In the genomic region with DNA sequence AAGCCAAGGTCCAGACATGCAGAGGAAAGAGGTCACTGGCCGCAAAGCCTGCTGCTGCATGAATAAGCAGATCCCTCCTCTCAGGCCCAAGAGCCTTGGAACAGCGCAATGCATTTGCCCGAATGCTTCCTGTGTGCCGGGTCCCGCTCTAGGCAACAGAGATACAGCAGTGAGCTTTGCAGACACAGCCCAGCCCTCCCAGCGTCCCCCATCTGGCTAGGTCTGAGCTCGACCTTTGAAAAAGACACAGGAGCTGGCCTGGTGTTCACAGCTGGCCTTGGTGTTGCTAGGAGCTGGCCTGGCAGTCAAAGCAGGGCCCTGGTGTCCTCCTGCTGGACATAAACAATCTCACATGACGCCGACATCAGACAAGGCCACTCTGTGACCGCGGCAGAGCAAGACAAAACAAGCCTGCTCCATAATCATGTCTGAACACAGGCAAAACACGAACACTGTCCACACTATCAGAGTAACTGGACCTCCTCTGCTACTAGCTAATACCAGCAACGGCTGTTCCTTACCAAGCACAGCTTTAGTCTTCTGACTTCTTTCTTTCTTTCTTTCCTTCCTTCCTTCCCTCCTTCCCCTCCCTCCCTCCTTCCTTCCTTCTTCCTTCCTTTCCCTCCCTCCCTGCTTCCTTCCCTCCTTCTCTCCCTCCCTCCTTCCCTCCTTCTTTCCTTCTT, we compare ENCODE assay signal across 8 cellular contexts. TPM values are rescaled to one million over a fixed set of nuclear protein-coding genes. Genes with fewer than 3 reads are reported as not detected.
A peak's percentile ranks its signal among the peaks of the same experiment; 100 is the strongest.
DNase-seq lines count a peak whose midpoint lies in the region; ATAC-seq and TF ChIP-seq lines count a peak whose summit lies in the region.

No MANE protein-coding gene starts in this region.

- no peak for ATAC-seq in HG02840 (IDR thresholded peaks at IDR 0.05; ENCODE audit: low FRiP score, unreplicated experiment)

- H3K27ac Mint-ChIP-seq in HFFc6, result peak overlapping the region; percentile 69; the same call in 1 of the 2 replicates

- H3K4me3 Mint-ChIP-seq in HFFc6, result peak overlapping the region; percentile 24; the same call in 1 of the 2 replicates

- H3K36me3 ChIP-seq in colonic mucosa (no peaks in the 10 kb centered on the region), sigmoid colon (no peaks in the 10 kb centered on the region)
- no peaks in the 10 kb centered on the region for H3K36me3 ChIP-seq in effector memory CD4-positive, alpha-beta T cell (ENCODE audit: control insufficient read depth, insufficient read depth, low read length)

- H3K27me3 ChIP-seq in colonic mucosa (no peaks in the 10 kb centered on the region), sigmoid colon (peaks cover 0 to 2% (median 0%) of the 10 kb centered on the region in 3 donors)
- H3K27me3 ChIP-seq in effector memory CD4-positive, alpha-beta T cell (replicated peaks; ENCODE audit: control insufficient read depth, insufficient read depth, low read length, poor library complexity, severe bottlenecking), result no peaks in the 10 kb centered on the region

- H3K9me3 ChIP-seq in colonic mucosa (no peaks in the 10 kb centered on the region), sigmoid colon (no peaks in the 10 kb centered on the region)
- no peaks in the 10 kb centered on the region for H3K9me3 ChIP-seq in effector memory CD4-positive, alpha-beta T cell (ENCODE audit: control insufficient read depth, low read length)

- intact Hi-C loops in colonic mucosa (cut with DNase I) (no loop called here), sigmoid colon (cut with DNase I) (no loop called here)

- TF ChIP-seq CTCF in HFFc6 (IDR thresholded peaks at IDR 0.05), result peak; percentile 41
- TF ChIP-seq CTCF in colonic mucosa (IDR thresholded peaks at IDR 0.05), result no peak
- TF ChIP-seq CTCF in sigmoid colon (IDR thresholded peaks at IDR 0.05), result peak in 1 of 4 experiments; percentile 16

- peaks cover 27% of the 10 kb centered on the region for H3K4me1 Mint-ChIP-seq in HFFc6 (ENCODE audit: low read depth)

- no peak overlapping the region for H3K4me3 ChIP-seq in colonic mucosa
- no peak overlapping the region for H3K4me3 ChIP-seq in sigmoid colon
- H3K4me3 ChIP-seq in effector memory CD4-positive, alpha-beta T cell (ENCODE audit: insufficient read depth, low read depth, low read length, poor library complexity, severe bottlenecking), result no peak overlapping the region

- TF ChIP-seq POLR2A in sigmoid colon (IDR thresholded peaks at IDR 0.05), result no peak

- H3K9me3 Mint-ChIP-seq in HFFc6, result no peaks in the 10 kb centered on the region

- H3K9ac ChIP-seq in colonic mucosa (ENCODE audit: low read depth in 2 of 2, low read length in 2 of 2), result no peak overlapping the region

- no peak for DNase-seq in HFFc6
- peak; percentile 31 for DNase-seq in colonic mucosa
- peak; percentile 89 for DNase-seq in left kidney (ENCODE audit: low read depth, low spot score)
- DNase-seq in sigmoid colon, result peak; percentile 85
- DNase-seq in OCI-M2 (lab: John Stamatoyannopoulos, UW; ENCODE audit: unreplicated experiment), result no peak
- DNase-seq in activated CD4-positive, alpha-beta T cell treated with anti-CD3 and anti-CD28 coated beads for 48 hours, result no peak
- no peak for DNase-seq in effector memory CD4-positive, alpha-beta T cell

- H3K27ac ChIP-seq in colonic mucosa (peak overlapping the region; percentile 41), sigmoid colon (peak overlapping the region; percentile 50 to 74 (median 65))
- H3K27ac ChIP-seq in effector memory CD4-positive, alpha-beta T cell (ENCODE audit: insufficient read depth, low read length, poor library complexity, severe bottlenecking), result no peak overlapping the region

- TF ChIP-seq EP300 in sigmoid colon (IDR thresholded peaks at IDR 0.05), result no peak

- H3K36me3 Mint-ChIP-seq in HFFc6 (ENCODE audit: low read depth), result no peaks in the 10 kb centered on the region

- H3K27me3 Mint-ChIP-seq in HFFc6 (ENCODE audit: insufficient read depth), result peaks cover 10% of the 10 kb centered on the region

- H3K4me1 ChIP-seq in colonic mucosa (no peaks in the 10 kb centered on the region), sigmoid colon (peaks cover 0 to 16% (median 6%) of the 10 kb centered on the region in 4 donors)
- H3K4me1 ChIP-seq in effector memory CD4-positive, alpha-beta T cell (ENCODE audit: control insufficient read depth, insufficient read depth, low read length, poor library complexity, severe bottlenecking), result no peaks in the 10 kb centered on the region

- WGBS in sigmoid colon, 2 donors, result 67 to 77% methylated on average over 13 of the region's 13 CpGs

RNA-seq across cellular contexts. Expression of gene PEX11G, which starts 5.7 kb away (rescaled TPM):
- 1 to 10 TPM in 3 of 6 experiments, under 1 TPM in 3; 0.51 to 2.8 (median 1.0) TPM for total RNA-seq in HFFc6 (2021; fragmentation: NEBNext Ultra II Directional; extraction: Animal tissue kit (Norgen Biotek cat#: 25700))
- total RNA-seq in colonic mucosa (1 to 10 TPM; 5.7 to 6.6 TPM), sigmoid colon (1 to 10 TPM in 3 of 4 donors, not detected in 1; 2.3 to 4.8 (median 3.6) TPM)
- polyA plus RNA-seq in sigmoid colon, result 10 to 100 TPM in 1 of 3 donors, 1 to 10 TPM in 2; 5.4 to 12.3 (median 6.6) TPM

RNA-seq across cellular contexts. Expression of gene ZNF358, which starts 21.3 kb away (rescaled TPM):
- total RNA-seq in HFFc6 (2021; fragmentation: NEBNext Ultra II Directional; extraction: Animal tissue kit (Norgen Biotek cat#: 25700)), result 10 to 100 TPM; 30.0 to 41.1 (median 35.8) TPM
- total RNA-seq in colonic mucosa (10 to 100 TPM; 20.2 to 44.1 TPM), sigmoid colon (100 to 1,000 TPM in 1 of 4 donors, 10 to 100 TPM in 3; 64.5 to 120 (median 69.6) TPM)
- 10 to 100 TPM; 29.3 to 52.9 (median 31.9) TPM for polyA plus RNA-seq in sigmoid colon

RNA-seq across cellular contexts. Expression of gene MCOLN1, which starts 27.9 kb away (rescaled TPM):
- 10 to 100 TPM; 18.2 to 28.7 (median 21.3) TPM for total RNA-seq in HFFc6 (2021; fragmentation: NEBNext Ultra II Directional; extraction: Animal tissue kit (Norgen Biotek cat#: 25700))
- 10 to 100 TPM; 17.8 to 26.5 TPM for total RNA-seq in colonic mucosa
- 10 to 100 TPM; 15.5 to 21.3 (median 17.1) TPM for total RNA-seq in sigmoid colon
- 10 to 100 TPM; 16.0 to 23.7 (median 16.8) TPM for polyA plus RNA-seq in sigmoid colon

RNA-seq across cellular contexts. Expression of gene PNPLA6, which starts 41.0 kb away (rescaled TPM):
- 100 to 1,000 TPM; 123 to 157 (median 138) TPM for total RNA-seq in HFFc6 (2021; fragmentation: NEBNext Ultra II Directional; extraction: Animal tissue kit (Norgen Biotek cat#: 25700))
- total RNA-seq in colonic mucosa, result 100 to 1,000 TPM in 1 of 2 donors, 10 to 100 TPM in 1; 93.0 to 131 TPM
- total RNA-seq in sigmoid colon, result 10 to 100 TPM; 35.2 to 77.0 (median 44.1) TPM
- 10 to 100 TPM; 13.6 to 76.3 (median 15.0) TPM for polyA plus RNA-seq in sigmoid colon

Comparison
In these comparisons a context has a peak if more than half of its experiments do, and no peak if none do; other contexts are left out.
1. DNase-seq: peak in colonic mucosa (single experiment), left kidney (single experiment) and sigmoid colon (single experiment); none in HFFc6 (single experiment), OCI-M2 (single experiment), activated CD4-positive, alpha-beta T cell treated with anti-CD3 and anti-CD28 coated beads for 48 hours (single experiment) and effector memory CD4-positive, alpha-beta T cell (0 of 3).